In genomic region chr2:234715671-234716250, GRCh38 we compare ENCODE assay signal across 1 cellular context.
TF ChIP-seq lines count a peak whose summit lies in the region.

No MANE protein-coding gene starts in this region.

TF ChIP-seq in IMR-90, 13 proteins besides CTCF, POLR2A, EP300 and RAD21 (continued from another document):
- TF ChIP-seq MXI1 (IDR thresholded peaks at IDR 0.05; ENCODE audit: borderline replicate concordance, low read depth, low read length) (no peak), SMC3 (IDR thresholded peaks at IDR 0.05; ENCODE audit: low read depth, low read length) (no peak), FOS (IDR thresholded peaks at IDR 0.05; ENCODE audit: low read depth, low read length) (no peak), RFX5 (IDR thresholded peaks at IDR 0.05; ENCODE audit: low read depth, low read length) (no peak), MAFK (IDR thresholded peaks at IDR 0.05; ENCODE audit: low read depth, low read length) (no peak), USF2 (IDR thresholded peaks at IDR 0.05; ENCODE audit: low read depth, low read length) (no peak), NFE2L2 (IDR thresholded peaks at IDR 0.05; ENCODE audit: low read depth, low read length) (no peak), ELK1 (IDR thresholded peaks at IDR 0.05; ENCODE audit: borderline replicate concordance, low read depth, low read length) (no peak), MAZ (IDR thresholded peaks at IDR 0.05; ENCODE audit: borderline replicate concordance, low read depth, low read length) (no peak)
